ENCODE assay signal across 1 cellular context in genomic region chr5:37773809-37774208, GRCh38.
TF ChIP-seq lines count a peak whose summit lies in the region.

No MANE protein-coding gene starts in this region.

TF ChIP-seq in IMR-90, 13 proteins besides CTCF, POLR2A, EP300 and RAD21 (continued from another document):
- TF ChIP-seq ELK1 (IDR thresholded peaks at IDR 0.05; ENCODE audit: borderline replicate concordance, low read depth, low read length) (no peak), MAZ (IDR thresholded peaks at IDR 0.05; ENCODE audit: borderline replicate concordance, low read depth, low read length) (no peak), CHD1 (IDR thresholded peaks at IDR 0.05; ENCODE audit: low read depth, low read length) (no peak), FOS (IDR thresholded peaks at IDR 0.05; ENCODE audit: low read depth, low read length) (no peak), NFE2L2 (IDR thresholded peaks at IDR 0.05; ENCODE audit: low read depth, low read length) (no peak), MXI1 (IDR thresholded peaks at IDR 0.05; ENCODE audit: borderline replicate concordance, low read depth, low read length) (no peak), MAFK (IDR thresholded peaks at IDR 0.05; ENCODE audit: low read depth, low read length) (no peak), BHLHE40 (IDR thresholded peaks at IDR 0.05; ENCODE audit: low read depth, low read length) (no peak), CEBPB (IDR thresholded peaks at IDR 0.05; ENCODE audit: low read depth, low read length) (no peak)
- TF ChIP-seq, protein P1, sequence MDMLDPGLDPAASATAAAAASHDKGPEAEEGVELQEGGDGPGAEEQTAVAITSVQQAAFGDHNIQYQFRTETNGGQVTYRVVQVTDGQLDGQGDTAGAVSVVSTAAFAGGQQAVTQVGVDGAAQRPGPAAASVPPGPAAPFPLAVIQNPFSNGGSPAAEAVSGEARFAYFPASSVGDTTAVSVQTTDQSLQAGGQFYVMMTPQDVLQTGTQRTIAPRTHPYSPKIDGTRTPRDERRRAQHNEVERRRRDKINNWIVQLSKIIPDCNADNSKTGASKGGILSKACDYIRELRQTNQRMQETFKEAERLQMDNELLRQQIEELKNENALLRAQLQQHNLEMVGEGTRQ (IDR thresholded peaks at IDR 0.05; ENCODE audit: low read depth, low read length) = no peak
